Comparison of ENCODE assay signal across 6 cellular contexts in the genomic region with DNA sequence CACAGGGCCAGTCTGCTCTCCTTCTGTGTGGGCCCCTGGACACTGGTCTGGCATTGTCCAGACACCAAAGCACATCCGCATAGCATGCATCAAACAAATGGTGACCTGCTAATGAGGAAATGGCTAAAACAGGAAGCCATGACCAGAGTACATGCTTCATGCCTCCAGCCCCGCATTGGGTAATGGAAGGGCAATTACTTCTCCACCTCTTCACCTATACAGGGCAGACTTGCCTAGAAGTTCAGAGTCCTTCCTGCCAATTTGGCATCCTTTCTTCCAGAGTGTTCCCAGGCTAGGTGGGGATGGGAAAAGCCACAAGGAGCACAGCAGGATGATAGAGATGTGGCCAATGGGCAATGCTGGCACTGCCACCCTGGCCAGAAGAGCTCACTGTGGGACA. TPM values are rescaled to one million over a fixed set of nuclear protein-coding genes. Genes with fewer than 3 reads are reported as not detected.
"Had no signal": no experiment of that assay in that cellular context is flagged by ENCODE, and none has a peak within 500 bp of the region (broad histone marks: within the 10 kb centered on the region; RNA-seq: fewer than 3 reads in every experiment).

No MANE protein-coding gene starts in this region.

RNA-seq across cellular contexts. Expression of a gene that starts 32.1 kb away (rescaled TPM):
- total RNA-seq: thoracic aorta, thyroid gland, ureter, uterus had no signal
- polyA plus RNA-seq: urinary bladder had no signal

RNA-seq across cellular contexts. Expression of a gene that starts 58.6 kb away (rescaled TPM):
- total RNA-seq: subcutaneous adipose tissue had no signal
